Comparison of ENCODE assay signal across 8 cellular contexts in genomic region chr4:139665079-139665689, GRCh38. TPM values are rescaled to one million over a fixed set of nuclear protein-coding genes. Genes with fewer than 3 reads are reported as not detected.
DNase-seq lines count a peak whose midpoint lies in the region; ATAC-seq and TF ChIP-seq lines count a peak whose summit lies in the region.

No MANE protein-coding gene starts in this region.

- DNase-seq in PC-3 (no peak), epithelial cell of prostate (ENCODE audit: low read depth, low spot score) (no peak), mucosa of gallbladder (ENCODE audit: low spot score) (no peak), NCI-H128 (lab: John Stamatoyannopoulos, UW; ENCODE audit: unreplicated experiment) (no peak), lower leg skin (ENCODE audit: low spot score in 2 of 2) (no peak)

- H4K20me1 ChIP-seq in PC-3 (ENCODE audit: low read length), result no peaks in the 10 kb centered on the region

- BruUV-seq in PC-3 (replicated peaks; lab: Mats Ljungman, UMichigan), result no TSS peak

- no peaks in the 10 kb centered on the region for H3F3A ChIP-seq in PC-3 (ENCODE audit: low read length, unreplicated experiment)

- peak overlapping the region; percentile 77 for H2AFZ ChIP-seq in PC-3 (ENCODE audit: low read length)

- no peaks in the 10 kb centered on the region for H3K9me3 ChIP-seq in PC-3 (ENCODE audit: low read length)

- H3K9ac ChIP-seq in PC-3 (ENCODE audit: low read length), result peak overlapping the region; percentile 66
- H3K9ac ChIP-seq in rectal smooth muscle tissue (ENCODE audit: low read length), result no peak overlapping the region

- H3K4me3 ChIP-seq in PC-3 (ENCODE audit: low read length) (peak overlapping the region; percentile 70), rectal smooth muscle tissue (ENCODE audit: low read length) (peak overlapping the region; percentile 88), lower leg skin (ENCODE audit: low read depth, poor library complexity, severe bottlenecking) (no peak overlapping the region)

- TF ChIP-seq POLR2A in lower leg skin (IDR thresholded peaks at IDR 0.05), result no peak

- H3K27ac ChIP-seq in PC-3 (ENCODE audit: low read length), result peak overlapping the region; percentile 80
- peak overlapping the region; percentile 81 for H3K27ac ChIP-seq in epithelial cell of prostate
- H3K27ac ChIP-seq in rectal smooth muscle tissue (ENCODE audit: low read depth, low read length), result peak overlapping the region; percentile 85

- H3K27me3 ChIP-seq in PC-3 (ENCODE audit: low read length) (no peaks in the 10 kb centered on the region), rectal smooth muscle tissue (ENCODE audit: control insufficient read depth, insufficient read depth, low read length) (no peaks in the 10 kb centered on the region)

- intact Hi-C loops in PC-3 (cut with micrococcal nuclease) (no loop called here), lower leg skin (cut with DNase I; ENCODE audit: low total_unique reads) (no loop called here)

- no peaks in the 10 kb centered on the region for H3K9me2 ChIP-seq in PC-3 (replicated peaks; ENCODE audit: low read length)

- peaks cover 37% of the 10 kb centered on the region for H3K79me2 ChIP-seq in PC-3 (ENCODE audit: low read length)

- TF ChIP-seq CTCF in PC-3 (conservative IDR thresholded peaks at IDR 0.05; ENCODE audit: low read depth, low read length) (no peak), lower leg skin (IDR thresholded peaks at IDR 0.05) (no peak)

- H3K36me3 ChIP-seq in PC-3 (ENCODE audit: low read depth, low read length) (no peaks in the 10 kb centered on the region), rectal smooth muscle tissue (ENCODE audit: control insufficient read depth, insufficient read depth, low read length) (no peaks in the 10 kb centered on the region)

- H3K4me1 ChIP-seq in PC-3 (ENCODE audit: insufficient read depth, low read length), result peaks cover 16% of the 10 kb centered on the region
- H3K4me1 ChIP-seq in rectal smooth muscle tissue (ENCODE audit: control insufficient read depth, insufficient read depth, low read length), result peaks cover 10% of the 10 kb centered on the region

- POLR2A ChIA-PET in PC-3 (lab: Charles Lee; ENCODE audit: unreplicated experiment), result interaction anchor here (0.6 kb wide), 1 partner anchor 198 kb away, joined by 35 read pairs; no protein-coding TSS in a partner anchor

- H3K4me2 ChIP-seq in PC-3 (ENCODE audit: low read length), result peak overlapping the region; percentile 89

- ATAC-seq in GM18517 (IDR thresholded peaks at IDR 0.05; ENCODE audit: unreplicated experiment), result peak; percentile 23
- no peak for ATAC-seq in PC-3
- ATAC-seq in GM21619 (IDR thresholded peaks at IDR 0.05; ENCODE audit: unreplicated experiment), result no peak

- 62 to 65% methylated on average over 10 of the region's 10 CpGs for WGBS in lower leg skin, 2 donors

- CTCF ChIA-PET in PC-3 (lab: Charles Lee), result no interaction called here

RNA-seq across cellular contexts. Expression of gene MGST2, which starts 0.4 kb away (rescaled TPM):
- total RNA-seq in PC-3 (2014; rRNA removed) (31.6 and 39.0 TPM in 2 replicates), mucosa of gallbladder (194 TPM), lower leg skin (100 to 1,000 TPM in 2 of 4 donors, 10 to 100 TPM in 2; 83.1 to 157 (median 112) TPM)
